In genomic region chr1:162790303-162790984, GRCh38 we compare ENCODE assay signal across 8 cellular contexts. TPM values are rescaled to one million over a fixed set of nuclear protein-coding genes. Genes with fewer than 3 reads are reported as not detected.
DNase-seq lines count a peak whose midpoint lies in the region; ATAC-seq, FAIRE-seq and TF ChIP-seq lines count a peak whose summit lies in the region.
"Not testable (repeated sequence)": the region's sequence is repeated elsewhere in the genome, so short reads cannot be mapped to it uniquely, and the experiment has no call there.

A gene with protein sequence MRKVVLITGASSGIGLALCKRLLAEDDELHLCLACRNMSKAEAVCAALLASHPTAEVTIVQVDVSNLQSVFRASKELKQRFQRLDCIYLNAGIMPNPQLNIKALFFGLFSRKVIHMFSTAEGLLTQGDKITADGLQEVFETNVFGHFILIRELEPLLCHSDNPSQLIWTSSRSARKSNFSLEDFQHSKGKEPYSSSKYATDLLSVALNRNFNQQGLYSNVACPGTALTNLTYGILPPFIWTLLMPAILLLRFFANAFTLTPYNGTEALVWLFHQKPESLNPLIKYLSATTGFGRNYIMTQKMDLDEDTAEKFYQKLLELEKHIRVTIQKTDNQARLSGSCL (plus strand): TSS chr1:162790702. CDS start chr1:162790801, 99 bp downstream.

- DNase-seq in BJ (ENCODE audit: low read depth) = not testable (repeated sequence)
- peak; percentile 68 for DNase-seq in NCI-H524 treated with DMSO at 0.1 percent for 48 hours (lab: John Stamatoyannopoulos, UW)
- DNase-seq in activated CD4-positive, alpha-beta T cell treated with anti-CD3 and anti-CD28 coated beads for 48 hours = peak; percentile 77
- peak; percentile 42 to 58 for DNase-seq in stimulated activated CD4-positive, alpha-beta T cell treated with anti-CD3 and anti-CD28 coated beads, Interleukin-1b, Interleukin-23, amount 100 ng/mL, for 4 hours (ENCODE audit: low read depth in 2 of 2)

- FAIRE-seq in colon (lab: Jason Lieb, UNC) = peak; percentile 94

- H3K4me3 ChIP-seq in BJ (ENCODE audit: low read depth, low read length) = peak within 1 kb of the TSS; percentile 53

- CTCF ChIA-PET in BJ (lab: Yijun Ruan, JAX) = not testable (repeated sequence)

- POLR2A ChIA-PET in BJ (lab: Charles Lee) = not testable (repeated sequence)

- not testable (repeated sequence) for H3K27me3 ChIP-seq in BJ (ENCODE audit: control insufficient read depth, insufficient read depth, low read length); layer of hippocampus (ENCODE audit: control insufficient read depth, insufficient read depth, low read length)

- TF ChIP-seq CTCF in BJ (IDR thresholded peaks at IDR 0.05; ENCODE audit: insufficient read depth, low read depth, low read length) = not testable (repeated sequence)

- peak within 1 kb of the TSS; percentile 94 for H3K27ac ChIP-seq in layer of hippocampus (ENCODE audit: low read depth, low read length)

- ATAC-seq in GM19351 (IDR thresholded peaks at IDR 0.05; ENCODE audit: unreplicated experiment) = peak; percentile 97
- peak; percentile 99 for ATAC-seq in HG03460 (IDR thresholded peaks at IDR 0.05; ENCODE audit: unreplicated experiment)

- H3K36me3 ChIP-seq in BJ (ENCODE audit: control insufficient read depth, insufficient read depth, low read length) = not testable (repeated sequence)

RNA-seq across cellular contexts. Expression of the gene that starts here (rescaled TPM):
- 6.0 and 7.2 TPM in 2 replicates for polyA plus RNA-seq in BJ (2011; rRNA removed)
- 2.5 and 3.6 TPM in 2 replicates for polyA minus RNA-seq in BJ (2011; rRNA and poly(A)+ RNA removed)
